ENCODE assay signal across 1 cellular context in the genomic region with DNA sequence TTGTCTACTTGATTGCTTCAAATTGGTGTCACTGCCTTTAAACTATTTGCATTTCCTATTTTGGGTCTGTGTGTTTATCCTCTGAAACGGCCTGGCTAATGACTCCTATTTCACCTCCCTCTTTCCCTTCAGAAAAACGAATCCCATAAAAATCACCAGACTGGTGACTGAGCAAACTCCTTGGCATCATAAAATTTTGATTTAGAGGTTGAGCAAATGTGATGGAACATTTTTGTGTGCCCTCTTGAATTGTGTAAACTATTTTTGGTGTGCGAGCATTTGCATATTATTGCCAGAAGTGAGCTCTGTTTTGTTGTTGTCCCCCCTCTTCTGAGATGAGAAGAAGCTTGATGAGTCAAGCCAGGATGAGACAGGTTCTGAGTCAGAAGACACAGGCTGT.
TF ChIP-seq lines count a peak whose summit lies in the region.

No MANE protein-coding gene starts in this region.

TF ChIP-seq in SK-N-SH, 30 proteins besides CTCF, POLR2A, EP300 and RAD21:
- no peak for TF ChIP-seq ELF1 (IDR thresholded peaks at IDR 0.05)
- TF ChIP-seq YY1 (IDR thresholded peaks at IDR 0.05; ENCODE audit: low read depth): no peak
- TF ChIP-seq FOXJ3 (CRISPR knock-in tag; IDR thresholded peaks at IDR 0.05): no peak
- TF ChIP-seq TCF12 (IDR thresholded peaks at IDR 0.05): no peak
- no peak for TF ChIP-seq POLR2AphosphoS5 (IDR thresholded peaks at IDR 0.05; ENCODE audit: low read depth, low read length)
- no peak for TF ChIP-seq EZH2phosphoT487 (IDR thresholded peaks at IDR 0.05; ENCODE audit: borderline replicate concordance, low read depth)
- TF ChIP-seq NRF1 (IDR thresholded peaks at IDR 0.05; ENCODE audit: low read depth, low read length): no peak
- TF ChIP-seq RCOR1 (IDR thresholded peaks at IDR 0.05; ENCODE audit: low read length): no peak
- TF ChIP-seq RFX5 (IDR thresholded peaks at IDR 0.05; ENCODE audit: low read length): no peak
- TF ChIP-seq, protein P1, sequence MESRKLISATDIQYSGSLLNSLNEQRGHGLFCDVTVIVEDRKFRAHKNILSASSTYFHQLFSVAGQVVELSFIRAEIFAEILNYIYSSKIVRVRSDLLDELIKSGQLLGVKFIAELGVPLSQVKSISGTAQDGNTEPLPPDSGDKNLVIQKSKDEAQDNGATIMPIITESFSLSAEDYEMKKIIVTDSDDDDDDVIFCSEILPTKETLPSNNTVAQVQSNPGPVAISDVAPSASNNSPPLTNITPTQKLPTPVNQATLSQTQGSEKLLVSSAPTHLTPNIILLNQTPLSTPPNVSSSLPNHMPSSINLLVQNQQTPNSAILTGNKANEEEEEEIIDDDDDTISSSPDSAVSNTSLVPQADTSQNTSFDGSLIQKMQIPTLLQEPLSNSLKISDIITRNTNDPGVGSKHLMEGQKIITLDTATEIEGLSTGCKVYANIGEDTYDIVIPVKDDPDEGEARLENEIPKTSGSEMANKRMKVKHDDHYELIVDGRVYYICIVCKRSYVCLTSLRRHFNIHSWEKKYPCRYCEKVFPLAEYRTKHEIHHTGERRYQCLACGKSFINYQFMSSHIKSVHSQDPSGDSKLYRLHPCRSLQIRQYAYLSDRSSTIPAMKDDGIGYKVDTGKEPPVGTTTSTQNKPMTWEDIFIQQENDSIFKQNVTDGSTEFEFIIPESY (IDR thresholded peaks at IDR 0.05; ENCODE audit: borderline replicate concordance, low read depth): no peak
- no peak for TF ChIP-seq FOSL2 (IDR thresholded peaks at IDR 0.05; ENCODE audit: borderline replicate concordance, low read depth)
- TF ChIP-seq, protein P2, sequence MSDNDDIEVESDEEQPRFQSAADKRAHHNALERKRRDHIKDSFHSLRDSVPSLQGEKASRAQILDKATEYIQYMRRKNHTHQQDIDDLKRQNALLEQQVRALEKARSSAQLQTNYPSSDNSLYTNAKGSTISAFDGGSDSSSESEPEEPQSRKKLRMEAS (IDR thresholded peaks at IDR 0.05; ENCODE audit: low read depth): no peak
- no peak for TF ChIP-seq SMC3 (IDR thresholded peaks at IDR 0.05; ENCODE audit: low read depth, low read length)
- TF ChIP-seq SIN3A (IDR thresholded peaks at IDR 0.05; ENCODE audit: borderline replicate concordance, low read depth, low read length): no peak
